In genomic region chr19:47257411-47258169, GRCh38 we compare ENCODE assay signal across 8 cellular contexts. TPM values are rescaled to one million over a fixed set of nuclear protein-coding genes. Genes with fewer than 3 reads are reported as not detected.
A peak's percentile ranks its signal among the peaks of the same experiment; 100 is the strongest.
DNase-seq lines count a peak whose midpoint lies in the region; ATAC-seq, FAIRE-seq and TF ChIP-seq lines count a peak whose summit lies in the region.

No MANE protein-coding gene starts in this region.

- H3K36me3 Mint-ChIP-seq in CD14-positive monocyte, result peaks cover 38 to 43% of the 10 kb centered on the region in 2 donors

- POLR2A ChIA-PET in IMR-90 (lab: Charles Lee; ENCODE audit: unreplicated experiment), result interaction anchor here (0.6 to 1.3 kb wide), 2 partner anchors 47 to 221 kb away, joined by 3 to 5 read pairs; no protein-coding TSS in a partner anchor

- H3K18ac ChIP-seq in IMR-90 (ENCODE audit: low read depth, low read length), result peak overlapping the region; percentile 53
- peak overlapping the region; percentile 78 for H3K18ac ChIP-seq in mesendoderm (ENCODE audit: low read length)

- H4K5ac ChIP-seq in IMR-90 (ENCODE audit: low read depth, low read length) (peak overlapping the region; percentile 32), mesendoderm (ENCODE audit: low read length) (no peak overlapping the region)

- H2BK15ac ChIP-seq in IMR-90 (ENCODE audit: low read depth, low read length) (peak overlapping the region; percentile 3; the same call in 1 of the 3 replicates), mesendoderm (replicated peaks; ENCODE audit: low read depth) (no peak overlapping the region)

- H4K20me1 ChIP-seq in IMR-90 (ENCODE audit: insufficient read depth, low read length), result peaks cover 8% of the 10 kb centered on the region; the same call in 1 of the 2 replicates

- H3K4me1 Mint-ChIP-seq in CD14-positive monocyte, result peaks cover 21% of the 10 kb centered on the region

- H3K27ac ChIP-seq in IMR-90 (ENCODE audit: insufficient read depth, low read length) (peak overlapping the region; percentile 90), mesendoderm (ENCODE audit: low read depth, low read length) (peak overlapping the region; percentile 71), aorta (ENCODE audit: low read depth in 1 of 2, low read length in 2 of 2) (peak overlapping the region; percentile 51 to 53)

- peaks cover 0 to 5% (median 0%) of the 10 kb centered on the region in 3 donors for H3K27me3 Mint-ChIP-seq in CD14-positive monocyte (ENCODE audit: low read depth in 3 of 3)

- peak overlapping the region; percentile 96 for H2AK5ac ChIP-seq in IMR-90 (ENCODE audit: low read depth, low read length)
- peak overlapping the region; percentile 59 for H2AK5ac ChIP-seq in mesendoderm (ENCODE audit: low read length)

- H3K9me3 ChIP-seq in IMR-90 (ENCODE audit: control insufficient read depth, insufficient read depth, low read length) (no peaks in the 10 kb centered on the region), aorta (ENCODE audit: control insufficient read depth, low read length) (no peaks in the 10 kb centered on the region)

- H3K79me1 ChIP-seq in IMR-90 (ENCODE audit: low read depth in 1 of 2, low read length in 2 of 2), result peaks cover 41 to 55% of the 10 kb centered on the region in 2 experiments
- H3K79me1 ChIP-seq in mesendoderm (ENCODE audit: low read length), result peaks cover 23% of the 10 kb centered on the region

- H2BK120ac ChIP-seq in IMR-90 (ENCODE audit: low read depth, low read length) (peak overlapping the region; percentile 84), mesendoderm (ENCODE audit: low read depth, low read length) (no peak overlapping the region)

- DNase-seq in CD14-positive monocyte (ENCODE audit: low spot score) (no peak), IMR-90 (no peak), bronchial epithelial cell (ENCODE audit: low read depth) (no peak), mesendoderm (peak; percentile 88), aorta (peak in 1 of 2 donors; percentile 73)
- DNase-seq in central memory CD4-positive, alpha-beta T cell, result no peak

- H3K4ac ChIP-seq in IMR-90 (ENCODE audit: low read depth, low read length) (peak overlapping the region; percentile 98), mesendoderm (ENCODE audit: low read depth, low read length) (no peak overlapping the region)

- H4K8ac ChIP-seq in IMR-90 (ENCODE audit: low read depth in 2 of 2, low read length in 2 of 2), result peak overlapping the region; percentile 40 to 91
- no peak overlapping the region for H4K8ac ChIP-seq in mesendoderm (ENCODE audit: low read depth, low read length)

- no TSS peak for BruUV-seq in IMR-90 (replicated peaks; lab: Mats Ljungman, UMichigan)

- TF ChIP-seq RAD21 in IMR-90 (IDR thresholded peaks at IDR 0.05; ENCODE audit: low read length), result no peak

- H3K4me2 ChIP-seq in IMR-90 (ENCODE audit: low read depth, low read length) (peak overlapping the region; percentile 92), mesendoderm (ENCODE audit: low read length) (peak overlapping the region; percentile 97)

- peak overlapping the region; percentile 87 for H2AFZ ChIP-seq in IMR-90 (replicated peaks; ENCODE audit: low read length, poor library complexity)

- no peaks in the 10 kb centered on the region for H3K27me3 ChIP-seq in IMR-90 (ENCODE audit: control insufficient read depth, insufficient read depth, low read length)
- H3K27me3 ChIP-seq in bronchial epithelial cell (ENCODE audit: control insufficient read depth, insufficient read depth, low read length), result no peaks in the 10 kb centered on the region
- H3K27me3 ChIP-seq in mesendoderm (ENCODE audit: insufficient read depth, low read length, poor library complexity), result no peaks in the 10 kb centered on the region
- H3K27me3 ChIP-seq in aorta (ENCODE audit: control insufficient read depth in 1 of 2, insufficient read depth in 2 of 2, low read length in 1 of 2), result no peaks in the 10 kb centered on the region

- peaks cover 21% of the 10 kb centered on the region for H3K9me1 ChIP-seq in IMR-90 (ENCODE audit: insufficient read depth, low read length)

- intact Hi-C loops in CD14-positive monocyte (cut with micrococcal nuclease), result loop anchor here (1.0 kb wide), 2 partner anchors 16 to 17 kb away; partner anchors contain the start of gene INAFM1 (in 1 of the 2)
- intact Hi-C loops in IMR-90 (cut with micrococcal nuclease), result loop anchor here (1.0 kb wide), 1 partner anchor 16 kb away; no protein-coding TSS in a partner anchor
- intact Hi-C loops in aorta (cut with DNase I), result loop anchor here in 1 of 2 donors (2.0 kb wide), 1 partner anchor 17 kb away; the partner anchor contains the start of gene INAFM1

- H2BK5ac ChIP-seq in IMR-90 (ENCODE audit: low read depth, low read length, poor library complexity, severe bottlenecking), result peak overlapping the region; percentile 80
- H2BK5ac ChIP-seq in mesendoderm (ENCODE audit: low read length), result peak overlapping the region; percentile 88

- H4K91ac ChIP-seq in IMR-90 (ENCODE audit: insufficient read depth, low read depth, low read length), result peak overlapping the region; percentile 90

- H3K9ac ChIP-seq in IMR-90 (ENCODE audit: low read depth, low read length), result peak overlapping the region; percentile 92
- H3K9ac ChIP-seq in mesendoderm (ENCODE audit: low read length), result peak overlapping the region; percentile 96

- peak overlapping the region; percentile 97 for H3K23ac ChIP-seq in IMR-90 (ENCODE audit: low read depth, low read length)
- H3K23ac ChIP-seq in mesendoderm (ENCODE audit: low read length), result peak overlapping the region; percentile 94

- H3K79me2 ChIP-seq in mesendoderm (ENCODE audit: control insufficient read depth, insufficient read depth, low read length), result peaks cover 12% of the 10 kb centered on the region

- peak overlapping the region; percentile 84 to 93 for H3K4me3 Mint-ChIP-seq in CD14-positive monocyte

- H2BK20ac ChIP-seq in IMR-90 (ENCODE audit: low read depth, low read length), result peak overlapping the region; percentile 39; the same call in 1 of the 2 replicates

- H3K4me3 ChIP-seq in IMR-90 (ENCODE audit: insufficient read depth, low read depth, low read length) (peak overlapping the region; percentile 51), bronchial epithelial cell (ENCODE audit: low read depth, low read length) (peak overlapping the region; percentile 33), mesendoderm (ENCODE audit: low read length) (peak overlapping the region; percentile 65), aorta (ENCODE audit: low read length in 2 of 2) (peak overlapping the region in 1 of 2 donors; percentile 47)

- no peak for FAIRE-seq in bronchial epithelial cell (lab: Jason Lieb, UNC)

- H3K14ac ChIP-seq in IMR-90 (replicated peaks; ENCODE audit: low read depth, low read length), result peak overlapping the region; percentile 99

- TF ChIP-seq POLR2A in IMR-90 (IDR thresholded peaks at IDR 0.05; ENCODE audit: low read depth, low read length), result peak; percentile 94

- ATAC-seq in IMR-90 (ENCODE audit: low read depth) (peak; percentile 33), aorta (ENCODE audit: low FRiP score) (no peak), GM18861 (IDR thresholded peaks at IDR 0.05; ENCODE audit: unreplicated experiment) (no peak), HG03571 (IDR thresholded peaks at IDR 0.05; ENCODE audit: unreplicated experiment) (no peak)

- H3K56ac ChIP-seq in IMR-90 (ENCODE audit: extremely low read depth, insufficient read depth, low read length), result peak overlapping the region; percentile 95
- H3K56ac ChIP-seq in mesendoderm (ENCODE audit: low read length), result peak overlapping the region; percentile 96

- H3K36me3 ChIP-seq in IMR-90 (ENCODE audit: control insufficient read depth, insufficient read depth, low read length) (peaks cover 32% of the 10 kb centered on the region), bronchial epithelial cell (ENCODE audit: control insufficient read depth, insufficient read depth, low read length) (peaks cover 26% of the 10 kb centered on the region), mesendoderm (ENCODE audit: control insufficient read depth, insufficient read depth, low read length) (peaks cover 7% of the 10 kb centered on the region), aorta (ENCODE audit: control insufficient read depth in 1 of 2, insufficient read depth in 2 of 2, low read length in 1 of 2) (peaks cover 0 to 3% of the 10 kb centered on the region in 2 donors)

- in situ Hi-C loops in IMR-90 (cut with MboI; ENCODE audit: low sequenced_read_pairs), result no loop called here

- H3K4me1 ChIP-seq in IMR-90 (ENCODE audit: control insufficient read depth, insufficient read depth, low read length) (peaks cover 20% of the 10 kb centered on the region), mesendoderm (ENCODE audit: control insufficient read depth, low read depth, low read length) (peaks cover 2% of the 10 kb centered on the region), aorta (ENCODE audit: control insufficient read depth in 1 of 2, insufficient read depth in 2 of 2, low read length in 2 of 2) (no peaks in the 10 kb centered on the region)

- peak overlapping the region; percentile 89 to 99 (median 97) for H3K27ac Mint-ChIP-seq in CD14-positive monocyte

- peak overlapping the region; percentile 99 for H2AK9ac ChIP-seq in IMR-90 (replicated peaks; ENCODE audit: low read depth, low read length, poor library complexity)

- dilution Hi-C loops in IMR-90 (cut with HindIII; ENCODE audit: low sequenced_read_pairs, unreplicated experiment), result no loop called here

- WGBS in IMR-90 (ENCODE audit: extremely low coverage in 2 of 2, insufficient read length in 1 of 2), 2 experiments, result 2% methylated on average over 13 of the region's 29 CpGs; no CpG with 5 or more reads in 1 of the 2 experiments
- no CpG with 5 or more reads among the region's 29 CpGs for WGBS in mesendoderm (ENCODE audit: extremely low coverage, insufficient coverage, low lambda C conversion rate)
- 1% methylated on average over 28 to 29 of the region's 29 CpGs for WGBS in aorta, 2 donors

- CTCF ChIA-PET in IMR-90 (lab: Yijun Ruan, JAX), result interaction anchor here (1.5 kb wide), 1 partner anchor 14 kb away, joined by 8 read pairs; no protein-coding TSS in a partner anchor

- TF ChIP-seq CTCF in CD14-positive monocyte (IDR thresholded peaks at IDR 0.05), result no peak
- no peak for TF ChIP-seq CTCF in IMR-90 (conservative IDR thresholded peaks at IDR 0.05; ENCODE audit: low read depth, low read length)
- no peak for TF ChIP-seq CTCF in bronchial epithelial cell (IDR thresholded peaks at IDR 0.05; ENCODE audit: insufficient read depth, low read length, severe bottlenecking)

- H3K9me3 Mint-ChIP-seq in CD14-positive monocyte, result peaks cover 0 to 2% (median 0%) of the 10 kb centered on the region in 7 donors

RNA-seq across cellular contexts. Expression of gene CCDC9, which starts 1.3 kb away (rescaled TPM):
- polyA plus RNA-seq in CD14-positive monocyte, result 1 to 10 TPM; 6.3 to 7.6 TPM
- total RNA-seq in IMR-90 (2012; rRNA removed), result 2.9 and 3.6 TPM in 2 replicates
- polyA plus RNA-seq in IMR-90 (2012; rRNA removed), result 8.6 and 9.6 TPM in 2 replicates
- polyA plus RNA-seq in IMR-90 (2012; cell fraction: cytosol; rRNA removed), result 5.6 and 8.4 TPM in 2 replicates
- 29.1 and 33.9 TPM in 2 replicates for polyA plus RNA-seq in IMR-90 (2012; cell fraction: nucleus; rRNA removed; ENCODE audit: low replicate concordance)
- total RNA-seq in bronchial epithelial cell, result 3.7 and 8.3 TPM in 2 replicates
- polyA plus RNA-seq in mesendoderm (2013, experiment 1 of 2), result 15.0 TPM
- polyA plus RNA-seq in mesendoderm (2013, experiment 2 of 2), result 14.2 TPM
- total RNA-seq in aorta, result 10 to 100 TPM; 43.4 to 43.8 TPM
- polyA plus RNA-seq in aorta, result 10 to 100 TPM; 20.7 to 35.8 TPM

RNA-seq across cellular contexts. Expression of gene INAFM1, which starts 17.1 kb away (rescaled TPM):
- polyA plus RNA-seq in CD14-positive monocyte (1 to 10 TPM; 6.5 to 7.3 TPM), IMR-90 (2012; rRNA removed) (7.8 and 11.0 TPM in 2 replicates), aorta (10 to 100 TPM in 1 of 2 donors, 1 to 10 TPM in 1; 5.4 to 81.7 TPM)
- total RNA-seq in IMR-90 (2012; rRNA removed) (0.36 and 0.56 TPM in 2 replicates), bronchial epithelial cell (0.53 and 1.7 TPM in 2 replicates), aorta (10 to 100 TPM; 26.2 to 48.0 TPM)
- 3.7 and 17.5 TPM in 2 replicates for polyA plus RNA-seq in IMR-90 (2012; cell fraction: cytosol; rRNA removed)
- polyA plus RNA-seq in IMR-90 (2012; cell fraction: nucleus; rRNA removed; ENCODE audit: low replicate concordance), result 25.4 and 47.4 TPM in 2 replicates
- 2.9 TPM for polyA plus RNA-seq in mesendoderm (2013, experiment 1 of 2)
- polyA plus RNA-seq in mesendoderm (2013, experiment 2 of 2), result 2.8 TPM

RNA-seq across cellular contexts. Expression of gene BBC3, which starts 26.6 kb away (rescaled TPM):
- polyA plus RNA-seq in CD14-positive monocyte (1 to 10 TPM; 2.5 to 4.8 TPM), IMR-90 (2012; rRNA removed) (6.5 and 7.3 TPM in 2 replicates), aorta (1 to 10 TPM; 6.1 TPM)
- total RNA-seq in IMR-90 (2012; rRNA removed) (1.6 and 1.9 TPM in 2 replicates), bronchial epithelial cell (6.3 and 12.6 TPM in 2 replicates), aorta (1 to 10 TPM; 8.0 to 8.6 TPM)
- polyA plus RNA-seq in IMR-90 (2012; cell fraction: cytosol; rRNA removed), result 4.4 and 12.4 TPM in 2 replicates
- 14.7 and 19.5 TPM in 2 replicates for polyA plus RNA-seq in IMR-90 (2012; cell fraction: nucleus; rRNA removed; ENCODE audit: low replicate concordance)
- 5.3 TPM for polyA plus RNA-seq in mesendoderm (2013, experiment 1 of 2)
- 4.7 TPM for polyA plus RNA-seq in mesendoderm (2013, experiment 2 of 2)

RNA-seq across cellular contexts. Expression of gene C5AR1, which starts 52.1 kb away (rescaled TPM):
- polyA plus RNA-seq in CD14-positive monocyte (100 to 1,000 TPM; 143 to 320 TPM), IMR-90 (2012; rRNA removed) (1.0 TPM in 2 replicates), aorta (10 to 100 TPM in 1 of 2 donors, 1 to 10 TPM in 1; 7.9 to 12.5 TPM)
- total RNA-seq in IMR-90 (2012; rRNA removed) (under 0.01 TPM in 1 of 2 replicates, not detected in the other), bronchial epithelial cell (under 0.01 and 1.0 TPM in 2 replicates), aorta (10 to 100 TPM; 38.7 to 52.7 TPM)
- 0.36 and 1.1 TPM in 2 replicates for polyA plus RNA-seq in IMR-90 (2012; cell fraction: cytosol; rRNA removed)
- 12.7 and 23.5 TPM in 2 replicates for polyA plus RNA-seq in IMR-90 (2012; cell fraction: nucleus; rRNA removed; ENCODE audit: low replicate concordance)
- polyA plus RNA-seq in mesendoderm (2013, experiment 1 of 2), result 2.3 TPM
- 2.3 TPM for polyA plus RNA-seq in mesendoderm (2013, experiment 2 of 2)

Comparison
In these comparisons a context has a peak if more than half of its experiments do, and no peak if none do; other contexts are left out.
1. RNA of gene INAFM1, which starts 17.1 kb away (total RNA-seq): 26.2 to 48.0 TPM in aorta; 0.53 to 1.7 TPM in bronchial epithelial cell and 0.36 to 0.56 TPM in IMR-90; every median in the first group is over 10 times any median in the second.
2. Peak in every context shown above with its lines, with median percentiles within 50 percentile points of each other: H3K27ac ChIP-seq.